19 cellular contexts compared by ENCODE assay signal in the genomic region with DNA sequence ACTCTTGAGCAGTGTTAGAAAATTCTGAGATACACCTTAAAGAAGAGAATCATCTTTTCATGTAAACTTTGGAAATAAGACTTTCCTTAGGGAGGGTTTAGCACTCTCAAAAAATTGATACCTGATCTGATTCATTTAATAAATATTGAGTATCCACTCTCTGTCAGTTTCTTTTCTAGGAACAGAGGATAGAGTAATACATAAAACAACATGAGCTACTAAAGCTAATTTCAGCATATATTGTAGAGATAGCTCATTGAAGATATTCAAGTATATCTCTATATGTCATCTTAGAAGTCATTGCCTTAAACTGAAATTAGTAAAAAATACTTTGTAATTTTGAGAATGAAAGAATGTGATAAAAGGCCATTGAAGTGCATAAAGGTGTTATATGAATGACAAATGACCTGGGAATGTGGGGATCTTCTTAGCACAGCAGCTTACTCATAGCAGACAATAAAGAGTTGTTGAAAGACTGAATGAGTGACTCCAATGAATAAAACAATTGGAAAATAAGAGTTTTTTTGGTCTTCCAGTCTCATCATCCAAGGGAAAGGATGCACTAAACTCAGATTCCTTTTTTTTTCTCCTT. TPM values are rescaled to one million over a fixed set of nuclear protein-coding genes. Genes with fewer than 3 reads are reported as not detected.
DNase-seq lines count a peak whose midpoint lies in the region; ATAC-seq and TF ChIP-seq lines count a peak whose summit lies in the region.
"Had no signal": no experiment of that assay in that cellular context is flagged by ENCODE, and none has a peak within 500 bp of the region (broad histone marks: within the 10 kb centered on the region; RNA-seq: fewer than 3 reads in every experiment).

No MANE protein-coding gene starts in this region.

- H3K27me3 Mint-ChIP-seq in CD4-positive, alpha-beta T cell: peaks cover 18% of the 10 kb centered on the region

- CTCF ChIA-PET in CD4-positive, alpha-beta T cell (lab: Charles Lee): interaction anchor here (0.6 kb wide), 1 partner anchor 800 kb away, joined by 3 read pairs; no protein-coding TSS in a partner anchor
- CTCF ChIA-PET in HCT116 (lab: Charles Lee): interaction anchor here (0.5 to 3.8 kb wide), 9 partner anchors 14 to 198 kb away, joined by 3 to 59 read pairs (median 4); no protein-coding TSS in a partner anchor

- peak; percentile 48 for TF ChIP-seq CTCF in CD4-positive, alpha-beta T cell (IDR thresholded peaks at IDR 0.05)
- no peak; a peak in 1 of 6 replicates for TF ChIP-seq CTCF in HCT116 (IDR thresholded peaks at IDR 0.05 in 2 of 3, conservative IDR thresholded peaks at IDR 0.05 in 1 of 3; ENCODE audit: borderline replicate concordance in 1 of 3, insufficient read depth in 1 of 3, low read depth in 2 of 3, low read length in 2 of 3)

- BruUV-seq in HCT116 (replicated peaks; lab: Mats Ljungman, UMichigan): no TSS peak

- H3K27me3 ChIP-seq in CD4-positive, alpha-beta T cell (ENCODE audit: control insufficient read depth, insufficient read depth, low read length): no peaks in the 10 kb centered on the region
- no peaks in the 10 kb centered on the region for H3K27me3 ChIP-seq in HCT116 (ENCODE audit: insufficient read depth, low read length)
- H3K27me3 ChIP-seq: cardiac muscle cell, Peyer's patch had no signal

- TF ChIP-seq RAD21 in HCT116 (IDR thresholded peaks at IDR 0.05; ENCODE audit: low read depth): no peak

- H3K36me3 ChIP-seq in HCT116 (ENCODE audit: control insufficient read depth in 1 of 2, insufficient read depth in 2 of 2, low read length in 2 of 2) (no peaks in the 10 kb centered on the region), SK-N-MC (ENCODE audit: insufficient read depth, low read length) (no peaks in the 10 kb centered on the region)
- H3K36me3 ChIP-seq: cardiac muscle cell, pancreas, Peyer's patch, transverse colon had no signal

- no peak overlapping the region for H3K4me3 Mint-ChIP-seq in CD4-positive, alpha-beta T cell
- H3K4me3 Mint-ChIP-seq: naive B cell; stimulated activated naive CD8-positive, alpha-beta T cell treated with anti-CD3 and anti-CD28 coated beads, Interleukin-15, Interleukin-2, amounts not matched to agents 100 ng/mL and 50 ng/mL, for 24 hours had no signal

- no peak for TF ChIP-seq POLR2A in HCT116 (IDR thresholded peaks at IDR 0.05; ENCODE audit: borderline replicate concordance, extremely low read depth, insufficient read depth, insufficient read length)

- H3K27ac Mint-ChIP-seq in CD4-positive, alpha-beta T cell: no peak overlapping the region
- H3K27ac Mint-ChIP-seq: stimulated activated naive CD8-positive, alpha-beta T cell treated with anti-CD3 and anti-CD28 coated beads, Interleukin-15, Interleukin-2, amounts not matched to agents 100 ng/mL and 50 ng/mL, for 24 hours had no signal

- peaks cover 2% of the 10 kb centered on the region for H3K9me3 Mint-ChIP-seq in CD4-positive, alpha-beta T cell
- H3K9me3 Mint-ChIP-seq: stimulated activated naive CD8-positive, alpha-beta T cell treated with anti-CD3 and anti-CD28 coated beads, Interleukin-15, Interleukin-2, amounts not matched to agents 100 ng/mL and 50 ng/mL, for 24 hours had no signal

- no peak for ATAC-seq in CD4-positive, alpha-beta T cell (ENCODE audit: poor library complexity)
- ATAC-seq in HCT116: peak; percentile 46
- no peak for ATAC-seq in HG03342 (IDR thresholded peaks at IDR 0.05; ENCODE audit: unreplicated experiment)

- H2AFZ ChIP-seq in HCT116 (ENCODE audit: low read depth, low read length, poor library complexity, severe bottlenecking): peak overlapping the region; percentile 88

- H3K4me1 Mint-ChIP-seq in CD4-positive, alpha-beta T cell (ENCODE audit: low read depth): no peaks in the 10 kb centered on the region
- H3K4me1 Mint-ChIP-seq: naive B cell had no signal

- no peak for DNase-seq in CD4-positive, alpha-beta T cell
- DNase-seq in HCT116 (ENCODE audit: low read depth, low spot score) (no peak), SK-N-MC (ENCODE audit: low read depth, low spot score) (no peak), iPS-NIHi11 (ENCODE audit: low spot score) (peak; percentile 19), NCI-H1092 treated with DMSO at 0.1 percent for 48 hours (lab: John Stamatoyannopoulos, UW) (no peak), NCI-H1436 treated with DMSO at 0.1 percent for 48 hours (lab: John Stamatoyannopoulos, UW) (no peak), GM19238 (ENCODE audit: insufficient read length, low spot score) (no peak)
- DNase-seq: naive B cell had no signal

- H3K36me3 Mint-ChIP-seq in CD4-positive, alpha-beta T cell (ENCODE audit: low read depth): no peaks in the 10 kb centered on the region
- H3K36me3 Mint-ChIP-seq: naive B cell had no signal

- intact Hi-C loops in CD4-positive, alpha-beta T cell (cut with DNase I, micrococcal nuclease): no loop called here
- intact Hi-C loops in HCT116 (cut with micrococcal nuclease): loop anchor here (1.0 kb wide), 3 partner anchors 75 to 154 kb away; a partner anchor contains a TSS

- H3K9me2 ChIP-seq in HCT116 (ENCODE audit: insufficient read depth): no peaks in the 10 kb centered on the region

- H3K4me3 ChIP-seq in HCT116 (replicated peaks in 1 of 2; ENCODE audit: low read depth in 1 of 2, low read length in 2 of 2): no peak overlapping the region
- H3K4me3 ChIP-seq in SK-N-MC: no peak overlapping the region
- H3K4me3 ChIP-seq: cardiac muscle cell, lung, pancreas, Peyer's patch, transverse colon had no signal

- H3K9me3 ChIP-seq in CD4-positive, alpha-beta T cell (ENCODE audit: control insufficient read depth, low read length): no peaks in the 10 kb centered on the region
- no peaks in the 10 kb centered on the region for H3K9me3 ChIP-seq in HCT116 (ENCODE audit: control insufficient read depth in 1 of 2, insufficient read depth in 1 of 2, low read depth in 1 of 2, low read length in 2 of 2)
- H3K9me3 ChIP-seq in SK-N-MC (ENCODE audit: low read depth, low read length): no peaks in the 10 kb centered on the region
- H3K9me3 ChIP-seq: pancreas, Peyer's patch, transverse colon had no signal

- no peaks in the 10 kb centered on the region for H3K79me2 ChIP-seq in HCT116 (ENCODE audit: insufficient read depth, low read length)

- peaks cover 0 to 12% of the 10 kb centered on the region in 2 experiments; a peak in 3 of 4 replicates for H3K4me1 ChIP-seq in HCT116 (ENCODE audit: control insufficient read depth in 1 of 2, insufficient read depth in 2 of 2, low read length in 2 of 2)
- H3K4me1 ChIP-seq: pancreas, Peyer's patch had no signal

- no peak overlapping the region for H3K9ac ChIP-seq in HCT116 (ENCODE audit: low read length)
- H3K9ac ChIP-seq in SK-N-MC (ENCODE audit: insufficient read length): peak overlapping the region; percentile 25

- RAD21 ChIA-PET in HCT116 (lab: Charles Lee; ENCODE audit: low non-redundant PET in 1 of 2, low total read pairs in 2 of 2, uncharacterized antibody in 2 of 2, unreplicated experiment in 2 of 2): interaction anchor here in 1 of 2 experiments (1.4 kb wide), 1 partner anchor 154 kb away, joined by 3 read pairs; no protein-coding TSS in a partner anchor

- H3K4me2 ChIP-seq in HCT116 (ENCODE audit: low read length): peak overlapping the region; percentile 76

- H3K27ac ChIP-seq in CD4-positive, alpha-beta T cell (ENCODE audit: low read depth, low read length): no peak overlapping the region
- H3K27ac ChIP-seq in HCT116 (ENCODE audit: low read depth, low read length) (no peak overlapping the region), SK-N-MC (no peak overlapping the region)
- H3K27ac ChIP-seq: cardiac muscle cell, pancreas, Peyer's patch, transverse colon had no signal

- POLR2A ChIA-PET in CD4-positive, alpha-beta T cell (lab: Charles Lee): no interaction called here
- POLR2A ChIA-PET in HCT116 (lab: Charles Lee): interaction anchor here (1.2 to 1.4 kb wide), 2 partner anchors 58 to 75 kb away, joined by 4 to 5 read pairs; a partner anchor contains a TSS

- H4K20me1 ChIP-seq in HCT116 (ENCODE audit: insufficient read depth): no peaks in the 10 kb centered on the region

TF ChIP-seq in HCT116, 20 proteins besides CTCF, POLR2A, EP300 and RAD21:
- TF ChIP-seq, protein P1, sequence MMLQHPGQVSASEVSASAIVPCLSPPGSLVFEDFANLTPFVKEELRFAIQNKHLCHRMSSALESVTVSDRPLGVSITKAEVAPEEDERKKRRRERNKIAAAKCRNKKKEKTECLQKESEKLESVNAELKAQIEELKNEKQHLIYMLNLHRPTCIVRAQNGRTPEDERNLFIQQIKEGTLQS (IDR thresholded peaks at IDR 0.05): no peak
- TF ChIP-seq CBX3 (IDR thresholded peaks at IDR 0.05; ENCODE audit: low read depth) (no peak), FOSL1 (IDR thresholded peaks at IDR 0.05; ENCODE audit: low read depth) (no peak), YY1 (IDR thresholded peaks at IDR 0.05; ENCODE audit: extremely low read depth, insufficient replicate concordance, low read depth, low read length) (no peak), EZH2phosphoT487 (IDR thresholded peaks at IDR 0.05; ENCODE audit: borderline replicate concordance) (no peak), SRF (IDR thresholded peaks at IDR 0.05; ENCODE audit: low read depth) (no peak), SIN3A (IDR thresholded peaks at IDR 0.05; ENCODE audit: low read depth) (no peak), CEBPB (IDR thresholded peaks at IDR 0.05; ENCODE audit: low read depth) (no peak), EGR1 (IDR thresholded peaks at IDR 0.05; ENCODE audit: low read depth) (no peak)
- TF ChIP-seq, protein P2, sequence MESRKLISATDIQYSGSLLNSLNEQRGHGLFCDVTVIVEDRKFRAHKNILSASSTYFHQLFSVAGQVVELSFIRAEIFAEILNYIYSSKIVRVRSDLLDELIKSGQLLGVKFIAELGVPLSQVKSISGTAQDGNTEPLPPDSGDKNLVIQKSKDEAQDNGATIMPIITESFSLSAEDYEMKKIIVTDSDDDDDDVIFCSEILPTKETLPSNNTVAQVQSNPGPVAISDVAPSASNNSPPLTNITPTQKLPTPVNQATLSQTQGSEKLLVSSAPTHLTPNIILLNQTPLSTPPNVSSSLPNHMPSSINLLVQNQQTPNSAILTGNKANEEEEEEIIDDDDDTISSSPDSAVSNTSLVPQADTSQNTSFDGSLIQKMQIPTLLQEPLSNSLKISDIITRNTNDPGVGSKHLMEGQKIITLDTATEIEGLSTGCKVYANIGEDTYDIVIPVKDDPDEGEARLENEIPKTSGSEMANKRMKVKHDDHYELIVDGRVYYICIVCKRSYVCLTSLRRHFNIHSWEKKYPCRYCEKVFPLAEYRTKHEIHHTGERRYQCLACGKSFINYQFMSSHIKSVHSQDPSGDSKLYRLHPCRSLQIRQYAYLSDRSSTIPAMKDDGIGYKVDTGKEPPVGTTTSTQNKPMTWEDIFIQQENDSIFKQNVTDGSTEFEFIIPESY (IDR thresholded peaks at IDR 0.05; ENCODE audit: extremely low read depth, insufficient replicate concordance, low read length): no peak

RNA-seq across cellular contexts. Expression of a gene that starts 29.2 kb away (rescaled TPM):
- not detected for total RNA-seq in CD4-positive, alpha-beta T cell
- 0.57 TPM for total RNA-seq in HCT116 (2021; ENCODE audit: unreplicated experiment)
- polyA plus RNA-seq in HCT116 (2012): not detected in 2 replicates
- total RNA-seq: cardiac muscle cell, dermis microvascular lymphatic vessel endothelial cell, glomerular endothelial cell, H4, LHCN-M2, Peyer's patch had no signal
- polyA plus RNA-seq: cardiac muscle cell, pancreas had no signal

RNA-seq across cellular contexts. Expression of a gene that starts 57.0 kb away (rescaled TPM):
- total RNA-seq in CD4-positive, alpha-beta T cell: not detected
- 31.6 TPM for total RNA-seq in HCT116 (2021; ENCODE audit: unreplicated experiment)
- 4.8 and 7.9 TPM in 2 replicates for polyA plus RNA-seq in HCT116 (2012)

Comparison
In these comparisons a context has a peak if more than half of its experiments do, and no peak if none do; other contexts are left out.
1. RNA of a gene that starts 57.0 kb away (total RNA-seq): 31.6 TPM in HCT116 (single experiment); not detected in CD4-positive, alpha-beta T cell; every median in the first group is over 10 times any median in the second.